ENCODE assay signal across 23 cellular contexts in the genomic region with DNA sequence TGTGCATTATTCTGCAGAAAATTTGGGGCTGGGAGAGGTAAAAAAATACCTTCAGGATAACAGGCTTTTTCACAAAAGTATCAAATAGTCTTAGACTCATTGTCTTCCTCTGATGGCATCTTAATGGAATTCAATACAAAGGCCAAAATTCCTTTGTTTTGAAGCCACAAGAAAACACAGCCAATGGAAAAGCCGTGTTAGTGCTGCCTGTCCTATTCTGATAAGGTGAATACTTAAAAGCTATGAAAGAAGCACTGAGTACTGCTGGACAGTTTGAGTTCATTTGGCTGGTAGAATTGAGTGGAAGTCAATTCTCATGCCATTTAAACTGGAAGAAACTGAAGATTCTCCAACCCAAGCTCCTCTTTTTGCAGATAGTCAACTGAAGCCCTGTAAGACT.
A peak's percentile ranks its signal among the peaks of the same experiment; 100 is the strongest.
DNase-seq lines count a peak whose midpoint lies in the region; ATAC-seq, FAIRE-seq and TF ChIP-seq lines count a peak whose summit lies in the region.
"Had no signal": no experiment of that assay in that cellular context is flagged by ENCODE, and none has a peak within 500 bp of the region (broad histone marks: within the 10 kb centered on the region; RNA-seq: fewer than 3 reads in every experiment).

No MANE protein-coding gene starts in this region.

- H3K4ac ChIP-seq in IMR-90 (ENCODE audit: low read depth, low read length), result no peak overlapping the region

- no peak overlapping the region for H2AK5ac ChIP-seq in IMR-90 (ENCODE audit: low read depth, low read length)

- H3K36me3 ChIP-seq in IMR-90 (ENCODE audit: control insufficient read depth, insufficient read depth, low read length) (no peaks in the 10 kb centered on the region), astrocyte (ENCODE audit: insufficient read depth, low read length) (no peaks in the 10 kb centered on the region), vagina (no peaks in the 10 kb centered on the region)
- H3K36me3 ChIP-seq: right lobe of liver, uterus had no signal

- H3K27ac ChIP-seq in IMR-90 (ENCODE audit: insufficient read depth, low read length), result no peak overlapping the region
- peak overlapping the region; percentile 32 for H3K27ac ChIP-seq in astrocyte (ENCODE audit: low read depth, low read length)
- no peak overlapping the region for H3K27ac ChIP-seq in vagina
- H3K27ac ChIP-seq: BLaER1 treated with 17β-estradiol and CSF1 and Interleukin-3, amounts not matched to agents 10 nM and 100 nM; foreskin keratinocyte; right lobe of liver; uterus had no signal

- H3K27me3 Mint-ChIP-seq in astrocyte (ENCODE audit: low read depth, unreplicated experiment), result no peaks in the 10 kb centered on the region
- H3K27me3 Mint-ChIP-seq: activated CD4-positive, alpha-beta memory T cell treated with anti-CD3 and anti-CD28 coated beads for 36 hours had no signal

- H3K36me3 Mint-ChIP-seq in astrocyte (ENCODE audit: low read depth, unreplicated experiment), result peaks cover 4% of the 10 kb centered on the region

- peaks cover 10% of the 10 kb centered on the region; the same call in 1 of the 2 replicates for H3K9me1 ChIP-seq in IMR-90 (ENCODE audit: insufficient read depth, low read length)

- no peak overlapping the region for H4K5ac ChIP-seq in IMR-90 (ENCODE audit: low read depth, low read length)

- H2AK9ac ChIP-seq in IMR-90 (replicated peaks; ENCODE audit: low read depth, low read length, poor library complexity), result no peak overlapping the region

- intact Hi-C loops in IMR-90 (cut with micrococcal nuclease) (no loop called here), vagina (cut with DNase I) (loop anchor here (5.0 kb wide), 1 partner anchor 46 kb away; no protein-coding TSS in a partner anchor), Right ventricle myocardium inferior (cut with DNase I) (no loop called here)

- TF ChIP-seq RAD21 in IMR-90 (IDR thresholded peaks at IDR 0.05; ENCODE audit: low read length), result no peak

- no peak overlapping the region for H2AFZ ChIP-seq in IMR-90 (replicated peaks; ENCODE audit: low read length, poor library complexity)
- H2AFZ ChIP-seq in astrocyte (ENCODE audit: low read depth, low read length), result no peak overlapping the region

- H2BK15ac ChIP-seq in IMR-90 (ENCODE audit: low read depth, low read length), result no peak overlapping the region

- ATAC-seq in IMR-90 (ENCODE audit: low read depth) (no peak), Right ventricle myocardium inferior (no peak)
- ATAC-seq: foreskin keratinocyte; K562; naive thymus-derived CD4-positive, alpha-beta T cell; right lobe of liver had no signal

- H3K79me2 ChIP-seq in astrocyte (ENCODE audit: insufficient read depth, low read length), result peaks cover 26% of the 10 kb centered on the region

- H3K4me1 ChIP-seq in IMR-90 (ENCODE audit: control insufficient read depth, insufficient read depth, low read length) (peaks cover 9% of the 10 kb centered on the region), astrocyte (ENCODE audit: insufficient read depth, low read length) (peaks cover 21% of the 10 kb centered on the region), vagina (peaks cover 34% of the 10 kb centered on the region)
- H3K4me1 ChIP-seq: uterus had no signal

- H3K79me1 ChIP-seq in IMR-90 (ENCODE audit: low read depth in 1 of 2, low read length in 2 of 2), result peaks cover 42 to 67% of the 10 kb centered on the region in 2 experiments

- in situ Hi-C loops in IMR-90 (cut with MboI; ENCODE audit: low sequenced_read_pairs), result no loop called here

- CTCF ChIA-PET in IMR-90 (lab: Yijun Ruan, JAX), result interaction anchor here (0.6 kb wide), 1 partner anchor 14 kb away, joined by 4 read pairs; no protein-coding TSS in a partner anchor

- H4K8ac ChIP-seq in IMR-90 (ENCODE audit: low read depth in 2 of 2, low read length in 2 of 2), result no peak overlapping the region

- H3K27ac Mint-ChIP-seq in astrocyte (ENCODE audit: unreplicated experiment), result no peak overlapping the region
- H3K27ac Mint-ChIP-seq: activated CD4-positive, alpha-beta memory T cell treated with anti-CD3 and anti-CD28 coated beads for 36 hours; endodermal cell; naive thymus-derived CD4-positive, alpha-beta T cell had no signal

- H3K14ac ChIP-seq in IMR-90 (replicated peaks; ENCODE audit: low read depth, low read length), result no peak overlapping the region

- no peak overlapping the region for H2BK20ac ChIP-seq in IMR-90 (ENCODE audit: low read depth, low read length)

- peak; percentile 81 for FAIRE-seq in astrocyte (lab: Jason Lieb, UNC)
- FAIRE-seq: D721Med, K562 had no signal

- H4K20me1 ChIP-seq in IMR-90 (ENCODE audit: insufficient read depth, low read length) (peaks cover 15% of the 10 kb centered on the region; the same call in 1 of the 2 replicates), astrocyte (ENCODE audit: insufficient read depth, low read length) (peaks cover 25% of the 10 kb centered on the region)
- H4K20me1 ChIP-seq: BLaER1 treated with 17β-estradiol and CSF1 and Interleukin-3, amounts not matched to agents 10 nM and 100 nM had no signal

- no peaks in the 10 kb centered on the region for H3K27me3 ChIP-seq in IMR-90 (ENCODE audit: control insufficient read depth, insufficient read depth, low read length)
- H3K27me3 ChIP-seq in astrocyte (ENCODE audit: insufficient read depth, low read length), result no peaks in the 10 kb centered on the region
- H3K27me3 ChIP-seq in vagina, result no peaks in the 10 kb centered on the region
- H3K27me3 ChIP-seq: BLaER1 treated with 17β-estradiol and CSF1 and Interleukin-3, amounts not matched to agents 10 nM and 100 nM; foreskin keratinocyte; right lobe of liver; uterus had no signal

- H2BK5ac ChIP-seq in IMR-90 (ENCODE audit: low read depth, low read length, poor library complexity, severe bottlenecking), result no peak overlapping the region

- H3K4me3 ChIP-seq in IMR-90 (ENCODE audit: insufficient read depth, low read depth, low read length) (no peak overlapping the region), astrocyte (ENCODE audit: insufficient read depth, low read depth, low read length) (no peak overlapping the region), fibroblast of pulmonary artery (replicated peaks; ENCODE audit: low read depth, low read length) (no peak overlapping the region), vagina (no peak overlapping the region)
- H3K4me3 ChIP-seq: BLaER1 treated with 17β-estradiol and CSF1 and Interleukin-3, amounts not matched to agents 10 nM and 100 nM; K562; right lobe of liver; uterus had no signal

- H3K9me3 ChIP-seq in IMR-90 (ENCODE audit: control insufficient read depth, insufficient read depth, low read length) (no peaks in the 10 kb centered on the region), astrocyte (ENCODE audit: insufficient read depth, low read depth, low read length) (no peaks in the 10 kb centered on the region), vagina (no peaks in the 10 kb centered on the region)
- H3K9me3 ChIP-seq: BLaER1 treated with 17β-estradiol and CSF1 and Interleukin-3, amounts not matched to agents 10 nM and 100 nM; right lobe of liver; uterus had no signal

- peaks cover 35% of the 10 kb centered on the region for H3K4me1 Mint-ChIP-seq in astrocyte (ENCODE audit: low read depth, unreplicated experiment)

- dilution Hi-C loops in IMR-90 (cut with HindIII; ENCODE audit: low sequenced_read_pairs, unreplicated experiment), result no loop called here

- no TSS peak for BruUV-seq in IMR-90 (replicated peaks; lab: Mats Ljungman, UMichigan)

- DNase-seq in A172 (ENCODE audit: low spot score), result peak; percentile 57
- peak; percentile 21 for DNase-seq in IMR-90
- DNase-seq in astrocyte (ENCODE audit: low read depth), result peak; percentile 89
- peak; percentile 80 for DNase-seq in fibroblast of pulmonary artery (ENCODE audit: low read depth)
- DNase-seq in vagina (ENCODE audit: extremely low spot score in 2 of 2), result no peak
- no peak for DNase-seq in Right ventricle myocardium inferior (ENCODE audit: missing footprints)
- no peak for DNase-seq in NCI-H510A treated with DMSO at 0.1 percent for 48 hours (lab: John Stamatoyannopoulos, UW)
- DNase-seq in NCI-H345 (lab: John Stamatoyannopoulos, UW), result no peak
- DNase-seq: 8988T; activated CD4-positive, alpha-beta memory T cell treated with anti-CD3 and anti-CD28 coated beads for 36 hours; activated CD4-positive, CD25-positive, alpha-beta regulatory T cell; amygdala; endodermal cell; hypothalamus; islet precursor cell; naive thymus-derived CD4-positive, alpha-beta T cell; NCI-H187; right lobe of liver; uterus had no signal

- no peak overlapping the region for H3K56ac ChIP-seq in IMR-90 (ENCODE audit: extremely low read depth, insufficient read depth, low read length)

- no peak overlapping the region for H4K91ac ChIP-seq in IMR-90 (ENCODE audit: insufficient read depth, low read depth, low read length)

- no peak overlapping the region for H3K4me2 ChIP-seq in IMR-90 (ENCODE audit: low read depth, low read length)
- H3K4me2 ChIP-seq in astrocyte (ENCODE audit: low read length), result peak overlapping the region; percentile 49
- H3K4me2 ChIP-seq: BLaER1 treated with 17β-estradiol and CSF1 and Interleukin-3, amounts not matched to agents 10 nM and 100 nM had no signal

- H2BK120ac ChIP-seq in IMR-90 (ENCODE audit: low read depth, low read length), result no peak overlapping the region

- no peak overlapping the region for H3K4me3 Mint-ChIP-seq in astrocyte (ENCODE audit: unreplicated experiment)
- H3K4me3 Mint-ChIP-seq: activated CD4-positive, alpha-beta memory T cell treated with anti-CD3 and anti-CD28 coated beads for 36 hours; endodermal cell; naive thymus-derived CD4-positive, alpha-beta T cell had no signal

- H3K9ac ChIP-seq in IMR-90 (ENCODE audit: low read depth, low read length) (no peak overlapping the region), astrocyte (ENCODE audit: low read length) (no peak overlapping the region)
- H3K9ac ChIP-seq: BLaER1 treated with 17β-estradiol and CSF1 and Interleukin-3, amounts not matched to agents 10 nM and 100 nM had no signal

- H3K18ac ChIP-seq in IMR-90 (ENCODE audit: low read depth, low read length), result no peak overlapping the region

- POLR2A ChIA-PET in IMR-90 (lab: Charles Lee; ENCODE audit: unreplicated experiment), result no interaction called here

- no peak for TF ChIP-seq CTCF in IMR-90 (conservative IDR thresholded peaks at IDR 0.05; ENCODE audit: low read depth, low read length)
- no peak for TF ChIP-seq CTCF in astrocyte (IDR thresholded peaks at IDR 0.05; ENCODE audit: insufficient read depth, low read depth, low read length)
- no peak for TF ChIP-seq CTCF in fibroblast of pulmonary artery (IDR thresholded peaks at IDR 0.05; ENCODE audit: low read length, missing control alignments)
- TF ChIP-seq CTCF in vagina (IDR thresholded peaks at IDR 0.05), result no peak

- H3K23ac ChIP-seq in IMR-90 (ENCODE audit: low read depth, low read length), result no peak overlapping the region

- no peaks in the 10 kb centered on the region for H3K9me3 Mint-ChIP-seq in astrocyte (ENCODE audit: unreplicated experiment)
- H3K9me3 Mint-ChIP-seq: endodermal cell had no signal

- WGBS in IMR-90 (ENCODE audit: extremely low coverage in 2 of 2, insufficient read length in 1 of 2), 2 experiments, result no CpG with 5 or more reads among the region's 1 CpG

- TF ChIP-seq POLR2A in IMR-90 (IDR thresholded peaks at IDR 0.05; ENCODE audit: low read depth, low read length) (no peak), vagina (IDR thresholded peaks at IDR 0.05) (no peak)

TF ChIP-seq in IMR-90, 13 proteins besides CTCF, POLR2A, EP300 and RAD21 (continues in another document):
- no peak for TF ChIP-seq MXI1 (IDR thresholded peaks at IDR 0.05; ENCODE audit: borderline replicate concordance, low read depth, low read length)
- TF ChIP-seq RCOR1 (IDR thresholded peaks at IDR 0.05; ENCODE audit: insufficient replicate concordance, low read length), result no peak
- no peak for TF ChIP-seq MAFK (IDR thresholded peaks at IDR 0.05; ENCODE audit: low read depth, low read length)

Comparison
In these comparisons a context has a peak if more than half of its experiments do, and no peak if none do; other contexts are left out.
1. DNase-seq: peak in A172 (single experiment), IMR-90 (single experiment), astrocyte (single experiment) and fibroblast of pulmonary artery (single experiment); none in vagina (0 of 2), Right ventricle myocardium inferior (single experiment), NCI-H510A treated with DMSO at 0.1 percent for 48 hours (single experiment) and NCI-H345 (single experiment).